20 cellular contexts compared by ENCODE assay signal in the genomic region with DNA sequence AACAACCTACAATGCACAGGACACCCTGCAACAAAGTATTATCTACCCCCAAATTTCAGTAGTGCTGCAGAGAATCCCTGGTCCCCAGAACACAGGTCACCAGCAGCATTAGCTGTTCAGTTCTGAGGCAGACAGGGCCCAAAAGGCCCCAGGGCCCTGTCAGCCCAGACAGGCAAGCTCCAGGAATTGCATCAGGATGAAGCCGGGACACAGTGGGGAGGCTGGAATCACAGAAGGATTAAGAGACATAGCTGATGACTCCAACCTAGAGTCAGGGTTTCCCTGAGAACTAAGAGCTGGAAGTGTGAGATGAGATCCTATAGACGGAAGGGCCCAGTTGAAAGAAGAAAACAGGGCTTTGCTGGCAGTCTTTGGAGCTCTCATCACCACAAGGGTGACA.
"Had no signal": no experiment of that assay in that cellular context is flagged by ENCODE, and none has a peak within 500 bp of the region (broad histone marks: within the 10 kb centered on the region; RNA-seq: fewer than 3 reads in every experiment).

No MANE protein-coding gene starts in this region.

- H3K27ac Mint-ChIP-seq: naive thymus-derived CD4-positive, alpha-beta T cell; nephron progenitor cell had no signal

- H3K9me3 ChIP-seq: esophagus muscularis mucosa, gastrocnemius medialis, neutrophil, right atrium auricular region, sigmoid colon, stomach, thoracic aorta, transverse colon had no signal

- H3K27me3 ChIP-seq: dorsolateral prefrontal cortex, gastrocnemius medialis, neutrophil, right atrium auricular region, sigmoid colon, stomach, transverse colon had no signal

- H3K27ac ChIP-seq: dorsolateral prefrontal cortex, epithelial cell of prostate, esophagus muscularis mucosa, gastrocnemius medialis, neutrophil, right atrium auricular region, sigmoid colon, skin epidermis, stomach, thoracic aorta, transverse colon had no signal

- H3K4me1 Mint-ChIP-seq: naive thymus-derived CD4-positive, alpha-beta T cell had no signal

- H3K4me3 ChIP-seq: dorsolateral prefrontal cortex, esophagus muscularis mucosa, gastrocnemius medialis, right atrium auricular region, sigmoid colon, skin epidermis, stomach, thoracic aorta, transverse colon had no signal

- H3K36me3 ChIP-seq: esophagus muscularis mucosa, gastrocnemius medialis, neutrophil, right atrium auricular region, sigmoid colon, stomach, thoracic aorta, transverse colon had no signal

- H3K9me3 Mint-ChIP-seq: naive thymus-derived CD4-positive, alpha-beta T cell; nephron progenitor cell had no signal

- DNase-seq: cortex of kidney; dorsolateral prefrontal cortex; effector CD8-positive, alpha-beta T cell; gastrocnemius medialis; kidney glomerular epithelial cell; naive thymus-derived CD4-positive, alpha-beta T cell; nephron progenitor cell; posterior cingulate gyrus; sigmoid colon; stimulated activated CD4-positive, alpha-beta T cell treated with anti-CD3 and anti-CD28 coated beads, Interleukin-2, amount 100 ng/mL, for 24 hours; stimulated activated naive CD4-positive, alpha-beta T cell; stomach; substantia nigra; transverse colon had no signal

- H3K4me3 Mint-ChIP-seq: naive thymus-derived CD4-positive, alpha-beta T cell; nephron progenitor cell had no signal

- ATAC-seq: gastrocnemius medialis; naive thymus-derived CD4-positive, alpha-beta T cell had no signal

- H3K36me3 Mint-ChIP-seq: naive thymus-derived CD4-positive, alpha-beta T cell had no signal

- H3K4me1 ChIP-seq: gastrocnemius medialis, sigmoid colon, stomach, transverse colon had no signal
